Comparison of ENCODE assay signal across 3 cellular contexts in genomic region chr12:11534064-11534463, GRCh38.
TF ChIP-seq lines count a peak whose summit lies in the region.

No MANE protein-coding gene starts in this region.

TF ChIP-seq in HepG2, 621 proteins besides CTCF, POLR2A, EP300 and RAD21 (continued from another document):
- TF ChIP-seq CEBPB (IDR thresholded peaks at IDR 0.05; ENCODE audit: borderline replicate concordance, low read depth, low read length): peak; percentile 74; the same call in 1 of the 2 replicates
TF ChIP-seq in HepG2: peak in this region for 1.

TF ChIP-seq in Ishikawa, 13 proteins besides CTCF, POLR2A, EP300 and RAD21 (continued from another document):
- TF ChIP-seq MAX (IDR thresholded peaks at IDR 0.05) (no peak), ZBTB7A (IDR thresholded peaks at IDR 0.05; ENCODE audit: low read depth) (no peak), REST (IDR thresholded peaks at IDR 0.05; ENCODE audit: low read depth) (no peak), NFIC (IDR thresholded peaks at IDR 0.05) (no peak), CEBPB (IDR thresholded peaks at IDR 0.05) (peak; percentile 33; the same call in 1 of the 2 replicates), CREB1 (IDR thresholded peaks at IDR 0.05; ENCODE audit: low read depth) (no peak)

TF ChIP-seq in H1, 55 proteins besides CTCF, POLR2A, EP300 and RAD21 (continued from another document):
- TF ChIP-seq CBX5 (IDR thresholded peaks at IDR 0.05; ENCODE audit: low read depth, low read length) (no peak), TBP (IDR thresholded peaks at IDR 0.05; ENCODE audit: low read depth, low read length) (no peak), FOSL1 (IDR thresholded peaks at IDR 0.05; ENCODE audit: insufficient read depth, low read depth, low read length) (no peak)
